In the genomic region with DNA sequence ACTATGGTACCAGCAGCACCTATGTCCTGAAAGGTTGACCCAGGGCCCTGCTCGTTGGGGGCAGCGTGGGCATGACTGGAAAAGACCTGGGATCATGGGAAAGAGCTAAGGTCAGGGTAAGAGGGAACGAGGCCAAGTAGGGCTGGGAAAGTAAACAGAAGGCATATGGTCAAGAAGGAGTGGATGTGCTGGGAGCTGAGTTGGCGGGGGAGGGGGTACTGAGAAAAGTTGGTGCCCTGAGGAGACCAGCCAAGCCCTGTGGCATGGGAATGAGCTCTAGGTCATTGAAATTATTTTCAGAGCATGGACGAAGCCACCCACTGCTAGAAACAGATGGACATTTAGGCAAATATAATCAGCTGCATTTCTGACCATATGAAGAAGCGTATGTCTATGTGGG, we compare ENCODE assay signal across 20 cellular contexts. TPM values are rescaled to one million over a fixed set of nuclear protein-coding genes. Genes with fewer than 3 reads are reported as not detected.
A peak's percentile ranks its signal among the peaks of the same experiment; 100 is the strongest.
DNase-seq lines count a peak whose midpoint lies in the region; ATAC-seq and TF ChIP-seq lines count a peak whose summit lies in the region.
"Had no signal": no experiment of that assay in that cellular context is flagged by ENCODE, and none has a peak within 500 bp of the region (broad histone marks: within the 10 kb centered on the region; RNA-seq: fewer than 3 reads in every experiment).

No MANE protein-coding gene starts in this region.

- no peaks in the 10 kb centered on the region for H3K9me3 ChIP-seq in WERI-Rb-1 (ENCODE audit: severe bottlenecking)
- H3K9me3 ChIP-seq in right lobe of liver = no peaks in the 10 kb centered on the region
- H3K9me3 ChIP-seq: tibial artery had no signal

- H3K27ac ChIP-seq in WERI-Rb-1 (no peak overlapping the region), right lobe of liver (peak overlapping the region; percentile 20 to 79 (median 29))
- H3K27ac ChIP-seq: tibial artery had no signal

- H3K27me3 ChIP-seq in WERI-Rb-1 (ENCODE audit: insufficient read depth, low read depth, severe bottlenecking) = no peaks in the 10 kb centered on the region
- no peaks in the 10 kb centered on the region for H3K27me3 ChIP-seq in right lobe of liver
- H3K27me3 ChIP-seq: tibial artery had no signal

- no peaks in the 10 kb centered on the region for H3K36me3 ChIP-seq in WERI-Rb-1
- H3K36me3 ChIP-seq in right lobe of liver = no peaks in the 10 kb centered on the region
- H3K36me3 ChIP-seq: tibial artery had no signal

- peak; percentile 77 to 87 (median 78) for ATAC-seq in right lobe of liver
- ATAC-seq: activated T-helper 17 cell treated with anti-CD3 and anti-CD28 coated beads, Interleukin-2, amount 50 U/mL, for 72 hours; GM12878; PC-3; stimulated activated naive CD8-positive, alpha-beta T cell treated with anti-CD3 and anti-CD28 coated beads, Interleukin-15, Interleukin-2, amounts not matched to agents 100 U/mL and 50 U/mL, for 24 hours had no signal

- WGBS in right lobe of liver (ENCODE audit: insufficient coverage, low coverage, low lambda C conversion rate, missing lambda C conversion rate) = 22% methylated on average over 4 of the region's 6 CpGs

- H3K4me3 ChIP-seq in WERI-Rb-1 (ENCODE audit: low read depth, low read length) (no peak overlapping the region), right lobe of liver (no peak overlapping the region)
- H3K4me3 ChIP-seq: GM12878, tibial artery had no signal

- no peaks in the 10 kb centered on the region for H3K27me3 Mint-ChIP-seq in glutamatergic neuron (ENCODE audit: unreplicated experiment)
- no peaks in the 10 kb centered on the region for H3K27me3 Mint-ChIP-seq in type B pancreatic cell
- H3K27me3 Mint-ChIP-seq: activated naive CD8-positive, alpha-beta T cell; activated T-helper 17 cell treated with anti-CD3 and anti-CD28 coated beads, Interleukin-2, amount 50 U/mL, for 72 hours; CD4-positive, alpha-beta memory T cell had no signal

- peaks cover 5% of the 10 kb centered on the region for H3K9me3 Mint-ChIP-seq in glutamatergic neuron (ENCODE audit: unreplicated experiment)
- H3K9me3 Mint-ChIP-seq in type B pancreatic cell = no peaks in the 10 kb centered on the region
- H3K9me3 Mint-ChIP-seq: activated T-helper 17 cell treated with anti-CD3 and anti-CD28 coated beads, Interleukin-2, amount 50 U/mL, for 72 hours had no signal

- DNase-seq in WERI-Rb-1 (peak; percentile 8), glutamatergic neuron (no peak), right lobe of liver (peak; percentile 38 to 76 (median 73)), type B pancreatic cell (ENCODE audit: extremely low spot score, unreplicated experiment) (no peak), NCI-H2029 treated with DMSO at 0.1 percent for 48 hours (lab: John Stamatoyannopoulos, UW) (no peak), T1000 (lab: John Stamatoyannopoulos, UW) (no peak), HT-29 (ENCODE audit: low spot score) (no peak)
- DNase-seq: activated CD4-positive, alpha-beta T cell treated with anti-CD3 and anti-CD28 coated beads for 4 hours; CD4-positive, alpha-beta memory T cell; NCI-H1048; NCI-H187 treated with DMSO at 0.1 percent for 48 hours; NCI-H226; PC-3; SIG-M5; stimulated activated CD4-positive, alpha-beta T cell treated with anti-CD3 and anti-CD28 coated beads, Interleukin-4, amount 100 ng/mL, for 4 hours; stimulated activated naive CD8-positive, alpha-beta T cell treated with anti-CD3 and anti-CD28 coated beads, Interleukin-15, Interleukin-2, amounts not matched to agents 100 U/mL and 50 U/mL, for 24 hours; tibial artery had no signal

- H3K4me3 Mint-ChIP-seq in glutamatergic neuron (ENCODE audit: unreplicated experiment) = peak overlapping the region; percentile 18
- no peak overlapping the region for H3K4me3 Mint-ChIP-seq in type B pancreatic cell
- H3K4me3 Mint-ChIP-seq: activated naive CD8-positive, alpha-beta T cell; activated T-helper 17 cell treated with anti-CD3 and anti-CD28 coated beads, Interleukin-2, amount 50 U/mL, for 72 hours; CD4-positive, alpha-beta memory T cell had no signal

- TF ChIP-seq CTCF in WERI-Rb-1 (IDR thresholded peaks at IDR 0.05; ENCODE audit: low read depth, low read length) (no peak), glutamatergic neuron (IDR thresholded peaks at IDR 0.05; ENCODE audit: partially characterized antibody, unreplicated experiment) (no peak), right lobe of liver (IDR thresholded peaks at IDR 0.05) (no peak), type B pancreatic cell (conservative IDR thresholded peaks at IDR 0.05) (no peak)

- intact Hi-C loops in right lobe of liver (cut with DNase I) = no loop called here

- H3K4me1 Mint-ChIP-seq in glutamatergic neuron (ENCODE audit: low read depth, unreplicated experiment) (peaks cover 36% of the 10 kb centered on the region), type B pancreatic cell (ENCODE audit: unreplicated experiment) (peaks cover 17% of the 10 kb centered on the region)

- no peak for TF ChIP-seq POLR2A in right lobe of liver (IDR thresholded peaks at IDR 0.05)

- H3K36me3 Mint-ChIP-seq in glutamatergic neuron (ENCODE audit: unreplicated experiment) (no peaks in the 10 kb centered on the region), type B pancreatic cell (no peaks in the 10 kb centered on the region)

- H3K27ac Mint-ChIP-seq in glutamatergic neuron (ENCODE audit: unreplicated experiment) = peak overlapping the region; percentile 75
- peak overlapping the region; percentile 74 for H3K27ac Mint-ChIP-seq in type B pancreatic cell
- H3K27ac Mint-ChIP-seq: activated T-helper 17 cell treated with anti-CD3 and anti-CD28 coated beads, Interleukin-2, amount 50 U/mL, for 72 hours had no signal

- H3K4me1 ChIP-seq in right lobe of liver = peaks cover 0 to 33% (median 14%) of the 10 kb centered on the region in 4 donors

RNA-seq across cellular contexts. Expression of a gene that starts 18.9 kb away (rescaled TPM):
- 127 TPM for total RNA-seq in glutamatergic neuron (ENCODE audit: unreplicated experiment)
- total RNA-seq in right lobe of liver = 10 to 100 TPM; 17.0 to 25.9 (median 21.5) TPM
- 20.8 and 28.0 TPM in 2 replicates for total RNA-seq in type B pancreatic cell (ENCODE audit: low replicate concordance)
- 2.8 TPM in 2 replicates for total RNA-seq in HT-29 (2014; rRNA removed; shearing (Covaris generic))

Comparison
In these comparisons a context has a peak if more than half of its experiments do, and no peak if none do; other contexts are left out.
1. DNase-seq: peak in WERI-Rb-1 (single experiment) and right lobe of liver (3 of 3); none in glutamatergic neuron (single experiment), type B pancreatic cell (single experiment), NCI-H2029 treated with DMSO at 0.1 percent for 48 hours (single experiment), T1000 (single experiment) and HT-29 (single experiment).